1 cellular context compared by ENCODE assay signal in the genomic region with DNA sequence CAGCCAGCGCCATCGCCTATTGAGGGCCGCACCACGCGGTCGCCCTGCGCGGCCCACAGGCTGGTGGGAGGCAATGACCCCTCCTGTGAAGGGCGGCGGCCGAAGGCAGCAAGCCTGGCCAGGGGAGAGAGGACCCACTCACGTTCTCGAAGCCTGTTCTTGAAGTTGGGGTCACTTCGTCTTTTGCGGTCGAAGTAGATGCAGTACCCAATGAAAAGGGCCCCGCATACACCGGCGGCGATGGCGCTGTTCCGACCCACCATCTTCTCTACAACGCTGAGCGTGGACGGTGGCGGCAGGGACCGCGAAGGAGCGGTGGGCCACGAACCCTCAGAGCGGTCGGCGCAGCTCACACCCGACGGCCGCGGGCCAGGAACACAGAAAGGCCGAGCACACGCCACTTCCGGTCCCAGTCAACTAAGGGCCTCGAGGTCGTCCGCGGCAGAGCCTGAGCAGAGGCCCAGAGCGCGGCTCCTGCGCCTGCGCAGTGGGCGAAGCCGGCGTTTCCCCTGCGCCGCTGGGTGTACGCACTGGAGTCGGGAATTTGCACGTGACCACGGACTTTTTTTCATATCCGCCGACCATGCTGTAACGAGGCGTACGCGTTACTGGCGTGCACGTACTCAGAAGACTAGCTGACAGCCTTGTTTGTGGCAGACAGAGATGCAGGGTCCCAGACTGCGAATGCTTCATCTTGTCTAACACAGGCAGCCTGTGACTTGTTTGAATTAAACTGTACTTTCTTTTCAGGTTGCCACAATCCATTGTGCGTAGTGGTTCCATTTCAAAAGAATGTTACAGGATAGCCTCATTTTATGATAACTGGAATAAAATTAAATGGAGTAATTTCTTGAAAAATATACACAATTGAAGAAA.
TF ChIP-seq lines count a peak whose summit lies in the region.

A gene (minus strand): TSS at position 385 of the 876 bp plus-strand sequence. CDS start 122 bp downstream, at position 263.

TF ChIP-seq in GM12878, 131 proteins besides CTCF, POLR2A, EP300 and RAD21 (continued from another document and continues in another):
- TF ChIP-seq, protein P1, sequence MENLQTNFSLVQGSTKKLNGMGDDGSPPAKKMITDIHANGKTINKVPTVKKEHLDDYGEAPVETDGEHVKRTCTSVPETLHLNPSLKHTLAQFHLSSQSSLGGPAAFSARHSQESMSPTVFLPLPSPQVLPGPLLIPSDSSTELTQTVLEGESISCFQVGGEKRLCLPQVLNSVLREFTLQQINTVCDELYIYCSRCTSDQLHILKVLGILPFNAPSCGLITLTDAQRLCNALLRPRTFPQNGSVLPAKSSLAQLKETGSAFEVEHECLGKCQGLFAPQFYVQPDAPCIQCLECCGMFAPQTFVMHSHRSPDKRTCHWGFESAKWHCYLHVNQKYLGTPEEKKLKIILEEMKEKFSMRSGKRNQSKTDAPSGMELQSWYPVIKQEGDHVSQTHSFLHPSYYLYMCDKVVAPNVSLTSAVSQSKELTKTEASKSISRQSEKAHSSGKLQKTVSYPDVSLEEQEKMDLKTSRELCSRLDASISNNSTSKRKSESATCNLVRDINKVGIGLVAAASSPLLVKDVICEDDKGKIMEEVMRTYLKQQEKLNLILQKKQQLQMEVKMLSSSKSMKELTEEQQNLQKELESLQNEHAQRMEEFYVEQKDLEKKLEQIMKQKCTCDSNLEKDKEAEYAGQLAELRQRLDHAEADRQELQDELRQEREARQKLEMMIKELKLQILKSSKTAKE (IDR thresholded peaks at IDR 0.05; ENCODE audit: low read depth, poor library complexity, severe bottlenecking) = peak; percentile 25
- no peak for TF ChIP-seq MTA3 (IDR thresholded peaks at IDR 0.05; ENCODE audit: borderline replicate concordance, low read length)
- TF ChIP-seq SPI1 (IDR thresholded peaks at IDR 0.05; ENCODE audit: borderline replicate concordance, insufficient read depth, low read depth, low read length) = peak; percentile 39; the same call in 1 of the 2 replicates
- peak; percentile 89 for TF ChIP-seq MXI1 (IDR thresholded peaks at IDR 0.05; ENCODE audit: low read depth, low read length)
- no peak for TF ChIP-seq NFIC (IDR thresholded peaks at IDR 0.05; ENCODE audit: low read depth, low read length)
- no peak for TF ChIP-seq SUPT20H (IDR thresholded peaks at IDR 0.05; ENCODE audit: borderline replicate concordance, control insufficient read depth, low read depth, low read length)
- TF ChIP-seq MTA2 (IDR thresholded peaks at IDR 0.05; ENCODE audit: low read depth) = no peak
- 0 out of 2 replicates have a peak, but pooled peaks have one; percentile 52 for TF ChIP-seq ZBED1 (IDR thresholded peaks at IDR 0.05; ENCODE audit: borderline replicate concordance)
- TF ChIP-seq TCF3 (IDR thresholded peaks at IDR 0.05; ENCODE audit: borderline replicate concordance, insufficient read depth, low read depth, low read length) = peak; percentile 58; the same call in 1 of the 2 replicates
- no peak for TF ChIP-seq KAT2A (conservative IDR thresholded peaks at IDR 0.05; ENCODE audit: control insufficient read depth, low read depth, low read length)
- TF ChIP-seq, protein P2, sequence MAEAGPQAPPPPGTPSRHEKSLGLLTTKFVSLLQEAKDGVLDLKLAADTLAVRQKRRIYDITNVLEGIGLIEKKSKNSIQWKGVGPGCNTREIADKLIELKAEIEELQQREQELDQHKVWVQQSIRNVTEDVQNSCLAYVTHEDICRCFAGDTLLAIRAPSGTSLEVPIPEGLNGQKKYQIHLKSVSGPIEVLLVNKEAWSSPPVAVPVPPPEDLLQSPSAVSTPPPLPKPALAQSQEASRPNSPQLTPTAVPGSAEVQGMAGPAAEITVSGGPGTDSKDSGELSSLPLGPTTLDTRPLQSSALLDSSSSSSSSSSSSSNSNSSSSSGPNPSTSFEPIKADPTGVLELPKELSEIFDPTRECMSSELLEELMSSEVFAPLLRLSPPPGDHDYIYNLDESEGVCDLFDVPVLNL (IDR thresholded peaks at IDR 0.05; ENCODE audit: low read depth, low read length) = no peak
- peak; percentile 61; the same call in 1 of the 2 replicates for TF ChIP-seq NR2F1 (conservative IDR thresholded peaks at IDR 0.05)
- peak; percentile 87 for TF ChIP-seq MYC (IDR thresholded peaks at IDR 0.05; ENCODE audit: insufficient read depth, insufficient read length, insufficient replicate concordance, low read length, severe bottlenecking)
- TF ChIP-seq, protein P3, sequence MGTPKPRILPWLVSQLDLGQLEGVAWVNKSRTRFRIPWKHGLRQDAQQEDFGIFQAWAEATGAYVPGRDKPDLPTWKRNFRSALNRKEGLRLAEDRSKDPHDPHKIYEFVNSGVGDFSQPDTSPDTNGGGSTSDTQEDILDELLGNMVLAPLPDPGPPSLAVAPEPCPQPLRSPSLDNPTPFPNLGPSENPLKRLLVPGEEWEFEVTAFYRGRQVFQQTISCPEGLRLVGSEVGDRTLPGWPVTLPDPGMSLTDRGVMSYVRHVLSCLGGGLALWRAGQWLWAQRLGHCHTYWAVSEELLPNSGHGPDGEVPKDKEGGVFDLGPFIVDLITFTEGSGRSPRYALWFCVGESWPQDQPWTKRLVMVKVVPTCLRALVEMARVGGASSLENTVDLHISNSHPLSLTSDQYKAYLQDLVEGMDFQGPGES (IDR thresholded peaks at IDR 0.05) = peak; percentile 37; the same call in 1 of the 2 replicates
- TF ChIP-seq, protein P4, sequence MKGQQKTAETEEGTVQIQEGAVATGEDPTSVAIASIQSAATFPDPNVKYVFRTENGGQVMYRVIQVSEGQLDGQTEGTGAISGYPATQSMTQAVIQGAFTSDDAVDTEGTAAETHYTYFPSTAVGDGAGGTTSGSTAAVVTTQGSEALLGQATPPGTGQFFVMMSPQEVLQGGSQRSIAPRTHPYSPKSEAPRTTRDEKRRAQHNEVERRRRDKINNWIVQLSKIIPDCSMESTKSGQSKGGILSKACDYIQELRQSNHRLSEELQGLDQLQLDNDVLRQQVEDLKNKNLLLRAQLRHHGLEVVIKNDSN (IDR thresholded peaks at IDR 0.05; ENCODE audit: borderline replicate concordance, extremely low read length, insufficient read depth, low read depth, low read length) = peak; percentile 79
- TF ChIP-seq IKZF2 (IDR thresholded peaks at IDR 0.05) = peak; percentile 95 to 96
- TF ChIP-seq, protein P5, sequence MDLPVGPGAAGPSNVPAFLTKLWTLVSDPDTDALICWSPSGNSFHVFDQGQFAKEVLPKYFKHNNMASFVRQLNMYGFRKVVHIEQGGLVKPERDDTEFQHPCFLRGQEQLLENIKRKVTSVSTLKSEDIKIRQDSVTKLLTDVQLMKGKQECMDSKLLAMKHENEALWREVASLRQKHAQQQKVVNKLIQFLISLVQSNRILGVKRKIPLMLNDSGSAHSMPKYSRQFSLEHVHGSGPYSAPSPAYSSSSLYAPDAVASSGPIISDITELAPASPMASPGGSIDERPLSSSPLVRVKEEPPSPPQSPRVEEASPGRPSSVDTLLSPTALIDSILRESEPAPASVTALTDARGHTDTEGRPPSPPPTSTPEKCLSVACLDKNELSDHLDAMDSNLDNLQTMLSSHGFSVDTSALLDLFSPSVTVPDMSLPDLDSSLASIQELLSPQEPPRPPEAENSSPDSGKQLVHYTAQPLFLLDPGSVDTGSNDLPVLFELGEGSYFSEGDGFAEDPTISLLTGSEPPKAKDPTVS (IDR thresholded peaks at IDR 0.05; ENCODE audit: low read depth, low read length) = no peak
- peak; percentile 92 for TF ChIP-seq PML (IDR thresholded peaks at IDR 0.05; ENCODE audit: low read length)
- TF ChIP-seq, protein P6, sequence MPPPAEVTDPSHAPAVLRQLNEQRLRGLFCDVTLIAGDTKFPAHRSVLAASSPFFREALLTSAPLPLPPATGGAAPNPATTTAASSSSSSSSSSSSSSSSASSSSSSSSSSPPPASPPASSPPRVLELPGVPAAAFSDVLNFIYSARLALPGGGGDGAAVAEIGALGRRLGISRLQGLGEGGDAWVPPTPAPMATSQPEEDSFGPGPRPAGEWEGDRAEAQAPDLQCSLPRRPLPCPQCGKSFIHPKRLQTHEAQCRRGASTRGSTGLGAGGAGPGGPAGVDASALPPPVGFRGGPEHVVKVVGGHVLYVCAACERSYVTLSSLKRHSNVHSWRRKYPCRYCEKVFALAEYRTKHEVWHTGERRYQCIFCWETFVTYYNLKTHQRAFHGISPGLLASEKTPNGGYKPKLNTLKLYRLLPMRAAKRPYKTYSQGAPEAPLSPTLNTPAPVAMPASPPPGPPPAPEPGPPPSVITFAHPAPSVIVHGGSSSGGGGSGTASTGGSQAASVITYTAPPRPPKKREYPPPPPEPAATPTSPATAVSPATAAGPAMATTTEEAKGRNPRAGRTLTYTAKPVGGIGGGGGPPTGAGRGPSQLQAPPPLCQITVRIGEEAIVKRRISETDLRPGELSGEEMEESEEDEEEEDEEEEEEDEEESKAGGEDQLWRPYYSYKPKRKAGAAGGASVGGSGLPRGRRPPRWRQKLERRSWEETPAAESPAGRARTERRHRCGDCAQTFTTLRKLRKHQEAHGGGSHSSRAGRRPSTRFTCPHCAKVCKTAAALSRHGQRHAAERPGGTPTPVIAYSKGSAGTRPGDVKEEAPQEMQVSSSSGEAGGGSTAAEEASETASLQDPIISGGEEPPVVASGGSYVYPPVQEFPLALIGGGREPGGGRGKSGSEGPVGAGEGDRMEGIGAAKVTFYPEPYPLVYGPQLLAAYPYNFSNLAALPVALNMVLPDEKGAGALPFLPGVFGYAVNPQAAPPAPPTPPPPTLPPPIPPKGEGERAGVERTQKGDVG (CRISPR knock-in tag; IDR thresholded peaks at IDR 0.05) = no peak
- no peak for TF ChIP-seq YBX1 (IDR thresholded peaks at IDR 0.05)
- no peak for TF ChIP-seq CHD4 (IDR thresholded peaks at IDR 0.05)
- TF ChIP-seq CBFB (IDR thresholded peaks at IDR 0.05; ENCODE audit: low read depth) = peak; percentile 87; the same call in 1 of the 2 replicates
- TF ChIP-seq CBX3 (IDR thresholded peaks at IDR 0.05; ENCODE audit: borderline replicate concordance, low read depth) = no peak
- TF ChIP-seq CEBPB (IDR thresholded peaks at IDR 0.05; ENCODE audit: borderline replicate concordance in 1 of 2, low read depth in 2 of 2, low read length in 2 of 2) = no peak
- peak; percentile 85 for TF ChIP-seq CREM (IDR thresholded peaks at IDR 0.05; ENCODE audit: low read depth)
- TF ChIP-seq STAT1 (conservative IDR thresholded peaks at IDR 0.05) = peak; percentile 81; the same call in 1 of the 2 replicates
- no peak for TF ChIP-seq SMARCA5 (IDR thresholded peaks at IDR 0.05)
- peak; percentile 74 for TF ChIP-seq RUNX3 (IDR thresholded peaks at IDR 0.05; ENCODE audit: low read length)
- peak; percentile 61; the same call in 1 of the 2 replicates for TF ChIP-seq ATF7 (IDR thresholded peaks at IDR 0.05; ENCODE audit: low read depth)
- TF ChIP-seq, protein P7, sequence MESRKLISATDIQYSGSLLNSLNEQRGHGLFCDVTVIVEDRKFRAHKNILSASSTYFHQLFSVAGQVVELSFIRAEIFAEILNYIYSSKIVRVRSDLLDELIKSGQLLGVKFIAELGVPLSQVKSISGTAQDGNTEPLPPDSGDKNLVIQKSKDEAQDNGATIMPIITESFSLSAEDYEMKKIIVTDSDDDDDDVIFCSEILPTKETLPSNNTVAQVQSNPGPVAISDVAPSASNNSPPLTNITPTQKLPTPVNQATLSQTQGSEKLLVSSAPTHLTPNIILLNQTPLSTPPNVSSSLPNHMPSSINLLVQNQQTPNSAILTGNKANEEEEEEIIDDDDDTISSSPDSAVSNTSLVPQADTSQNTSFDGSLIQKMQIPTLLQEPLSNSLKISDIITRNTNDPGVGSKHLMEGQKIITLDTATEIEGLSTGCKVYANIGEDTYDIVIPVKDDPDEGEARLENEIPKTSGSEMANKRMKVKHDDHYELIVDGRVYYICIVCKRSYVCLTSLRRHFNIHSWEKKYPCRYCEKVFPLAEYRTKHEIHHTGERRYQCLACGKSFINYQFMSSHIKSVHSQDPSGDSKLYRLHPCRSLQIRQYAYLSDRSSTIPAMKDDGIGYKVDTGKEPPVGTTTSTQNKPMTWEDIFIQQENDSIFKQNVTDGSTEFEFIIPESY (IDR thresholded peaks at IDR 0.05) = no peak
- TF ChIP-seq NBN (IDR thresholded peaks at IDR 0.05) = peak; percentile 38; the same call in 1 of the 2 replicates
- TF ChIP-seq, protein P8, sequence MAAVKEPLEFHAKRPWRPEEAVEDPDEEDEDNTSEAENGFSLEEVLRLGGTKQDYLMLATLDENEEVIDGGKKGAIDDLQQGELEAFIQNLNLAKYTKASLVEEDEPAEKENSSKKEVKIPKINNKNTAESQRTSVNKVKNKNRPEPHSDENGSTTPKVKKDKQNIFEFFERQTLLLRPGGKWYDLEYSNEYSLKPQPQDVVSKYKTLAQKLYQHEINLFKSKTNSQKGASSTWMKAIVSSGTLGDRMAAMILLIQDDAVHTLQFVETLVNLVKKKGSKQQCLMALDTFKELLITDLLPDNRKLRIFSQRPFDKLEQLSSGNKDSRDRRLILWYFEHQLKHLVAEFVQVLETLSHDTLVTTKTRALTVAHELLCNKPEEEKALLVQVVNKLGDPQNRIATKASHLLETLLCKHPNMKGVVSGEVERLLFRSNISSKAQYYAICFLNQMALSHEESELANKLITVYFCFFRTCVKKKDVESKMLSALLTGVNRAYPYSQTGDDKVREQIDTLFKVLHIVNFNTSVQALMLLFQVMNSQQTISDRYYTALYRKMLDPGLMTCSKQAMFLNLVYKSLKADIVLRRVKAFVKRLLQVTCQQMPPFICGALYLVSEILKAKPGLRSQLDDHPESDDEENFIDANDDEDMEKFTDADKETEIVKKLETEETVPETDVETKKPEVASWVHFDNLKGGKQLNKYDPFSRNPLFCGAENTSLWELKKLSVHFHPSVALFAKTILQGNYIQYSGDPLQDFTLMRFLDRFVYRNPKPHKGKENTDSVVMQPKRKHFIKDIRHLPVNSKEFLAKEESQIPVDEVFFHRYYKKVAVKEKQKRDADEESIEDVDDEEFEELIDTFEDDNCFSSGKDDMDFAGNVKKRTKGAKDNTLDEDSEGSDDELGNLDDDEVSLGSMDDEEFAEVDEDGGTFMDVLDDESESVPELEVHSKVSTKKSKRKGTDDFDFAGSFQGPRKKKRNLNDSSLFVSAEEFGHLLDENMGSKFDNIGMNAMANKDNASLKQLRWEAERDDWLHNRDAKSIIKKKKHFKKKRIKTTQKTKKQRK (IDR thresholded peaks at IDR 0.05; ENCODE audit: low read depth, low read length) = no peak
- no peak for TF ChIP-seq FOS (IDR thresholded peaks at IDR 0.05; ENCODE audit: borderline replicate concordance, extremely low read depth, insufficient read length)
- TF ChIP-seq, protein P9, sequence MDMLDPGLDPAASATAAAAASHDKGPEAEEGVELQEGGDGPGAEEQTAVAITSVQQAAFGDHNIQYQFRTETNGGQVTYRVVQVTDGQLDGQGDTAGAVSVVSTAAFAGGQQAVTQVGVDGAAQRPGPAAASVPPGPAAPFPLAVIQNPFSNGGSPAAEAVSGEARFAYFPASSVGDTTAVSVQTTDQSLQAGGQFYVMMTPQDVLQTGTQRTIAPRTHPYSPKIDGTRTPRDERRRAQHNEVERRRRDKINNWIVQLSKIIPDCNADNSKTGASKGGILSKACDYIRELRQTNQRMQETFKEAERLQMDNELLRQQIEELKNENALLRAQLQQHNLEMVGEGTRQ (IDR thresholded peaks at IDR 0.05; ENCODE audit: borderline replicate concordance, low read depth, low read length) = peak; percentile 67
- TF ChIP-seq SMAD1 (IDR thresholded peaks at IDR 0.05; ENCODE audit: low read depth, partially characterized antibody) = no peak
- peak; percentile 8 for TF ChIP-seq MEF2B (IDR thresholded peaks at IDR 0.05; ENCODE audit: partially characterized antibody, poor library complexity, severe bottlenecking)
- TF ChIP-seq, protein P10, sequence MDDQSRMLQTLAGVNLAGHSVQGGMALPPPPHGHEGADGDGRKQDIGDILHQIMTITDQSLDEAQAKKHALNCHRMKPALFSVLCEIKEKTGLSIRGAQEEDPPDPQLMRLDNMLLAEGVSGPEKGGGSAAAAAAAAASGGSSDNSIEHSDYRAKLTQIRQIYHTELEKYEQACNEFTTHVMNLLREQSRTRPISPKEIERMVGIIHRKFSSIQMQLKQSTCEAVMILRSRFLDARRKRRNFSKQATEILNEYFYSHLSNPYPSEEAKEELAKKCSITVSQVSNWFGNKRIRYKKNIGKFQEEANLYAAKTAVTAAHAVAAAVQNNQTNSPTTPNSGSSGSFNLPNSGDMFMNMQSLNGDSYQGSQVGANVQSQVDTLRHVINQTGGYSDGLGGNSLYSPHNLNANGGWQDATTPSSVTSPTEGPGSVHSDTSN (IDR thresholded peaks at IDR 0.05; ENCODE audit: insufficient replicate concordance, low read depth, low read length) = no peak
